9 cellular contexts compared by ENCODE assay signal in genomic region chr20:43667341-43668132, GRCh38. TPM values are rescaled to one million over a fixed set of nuclear protein-coding genes. Genes with fewer than 3 reads are reported as not detected.
A peak's percentile ranks its signal among the peaks of the same experiment; 100 is the strongest.
DNase-seq lines count a peak whose midpoint lies in the region; ATAC-seq, FAIRE-seq and TF ChIP-seq lines count a peak whose summit lies in the region.
"Had no signal": no experiment of that assay in that cellular context is flagged by ENCODE, and none has a peak within 500 bp of the region (broad histone marks: within the 10 kb centered on the region; RNA-seq: fewer than 3 reads in every experiment).

No MANE protein-coding gene starts in this region.

- H3K27ac Mint-ChIP-seq in naive B cell: peak overlapping the region; percentile 66 to 97 (median 91)

- peak overlapping the region; percentile 77 for H3K27ac ChIP-seq in HEK293 (ENCODE audit: extremely low read depth, low read depth, low read length)
- peak overlapping the region; percentile 87 for H3K27ac ChIP-seq in K562 (ENCODE audit: extremely low read depth, low read depth, low read length)

- peaks cover 42% of the 10 kb centered on the region for H3K79me2 ChIP-seq in K562 (ENCODE audit: control insufficient read depth, insufficient read depth, low read length)

- TF ChIP-seq EP300 in K562 (IDR thresholded peaks at IDR 0.05; ENCODE audit: low read length): no peak

- TF ChIP-seq CTCF in HEK293 (tag by site-specific recombination; IDR thresholded peaks at IDR 0.05) (peak; percentile 42), K562 (IDR thresholded peaks at IDR 0.05 in 2 of 3, conservative IDR thresholded peaks at IDR 0.05 in 1 of 3; ENCODE audit: insufficient read depth in 2 of 3, low read depth in 1 of 3, low read length in 3 of 3) (no peak)

- peak overlapping the region; percentile 87 for H3K4me2 ChIP-seq in K562 (ENCODE audit: insufficient read depth, low read length)

- peaks cover 11% of the 10 kb centered on the region; the same call in 1 of the 2 replicates for H4K20me1 ChIP-seq in K562 (replicated peaks; ENCODE audit: control insufficient read depth, insufficient read depth, low read length)

- TF ChIP-seq RAD21 in K562 (CRISPR knock-in tag; conservative IDR thresholded peaks at IDR 0.05 in 1 of 2, IDR thresholded peaks at IDR 0.05 in 1 of 2): no peak

- H3K27me3 Mint-ChIP-seq in naive B cell: no peaks in the 10 kb centered on the region

- intact Hi-C loops in K562 (cut with micrococcal nuclease): no loop called here

- H3K36me3 Mint-ChIP-seq in naive B cell: no peaks in the 10 kb centered on the region

- CTCF ChIA-PET in HEK293 (lab: Yijun Ruan, JAX): interaction anchor here (0.9 to 1.3 kb wide), 2 partner anchors 24 to 219 kb away, joined by 3 read pairs; no protein-coding TSS in a partner anchor
- CTCF ChIA-PET in K562 (lab: Yijun Ruan, JAX; ENCODE audit: low intra/inter-chr PET ratio): no interaction called here

- H3K9me1 ChIP-seq in K562 (ENCODE audit: control insufficient read depth, insufficient read depth, low read length): no peaks in the 10 kb centered on the region

- TF ChIP-seq POLR2A in K562 (conservative IDR thresholded peaks at IDR 0.05): no peak

- peak; percentile 61 for DNase-seq in activated effector memory CD4-positive, alpha-beta T cell treated with anti-CD3 and anti-CD28 coated beads, Interleukin-2, amount 50 U/mL, for 16 hours
- DNase-seq in activated effector memory CD4-positive, alpha-beta T cell treated with Interleukin-2 at 50 U/mL for 16 hours: no peak
- peak; percentile 42 for DNase-seq in NCI-H1436 treated with DMSO at 0.1 percent for 48 hours (lab: John Stamatoyannopoulos, UW)
- DNase-seq in K562 (ENCODE audit: extremely low read depth in 1 of 4, low spot score in 3 of 4): peak; percentile 59 to 78 (median 73)
- peak; percentile 79 for DNase-seq in naive B cell
- DNase-seq in NCI-H510A treated with DMSO at 0.1 percent for 48 hours (lab: John Stamatoyannopoulos, UW): no peak
- DNase-seq in Ammon's horn (ENCODE audit: low spot score): no peak

- BruUV-seq in K562 (replicated peaks; lab: Mats Ljungman, UMichigan): TSS peak; percentile 59

- peak overlapping the region; percentile 87 to 94 for H3K9ac ChIP-seq in K562 (ENCODE audit: insufficient read depth in 1 of 2, low read depth in 2 of 2, low read length in 2 of 2)

- no peaks in the 10 kb centered on the region for H3K4me1 ChIP-seq in HEK293 (ENCODE audit: control insufficient read depth, insufficient read depth, low read length)
- peaks cover 18 to 35% of the 10 kb centered on the region in 2 experiments for H3K4me1 ChIP-seq in K562 (replicated peaks in 1 of 2; ENCODE audit: control insufficient read depth in 2 of 2, insufficient read depth in 2 of 2, low read length in 2 of 2)

- peaks cover 0 to 45% (median 5%) of the 10 kb centered on the region in 3 donors for H3K4me1 Mint-ChIP-seq in naive B cell

- POLR2A ChIA-PET in HEK293 (lab: Yijun Ruan, JAX) (interaction anchor here (0.6 to 1.4 kb wide), 7 partner anchors 14 to 423 kb away, joined by 3 to 9 read pairs (median 4); partner anchors contain the start of genes IFT52 and L3MBTL1), K562 (lab: Yijun Ruan, JAX) (interaction anchor here (0.6 to 1.9 kb wide), 14 partner anchors 10 to 210 kb away, joined by 3 to 9 read pairs (median 3); no protein-coding TSS in a partner anchor)

- peak; percentile 35 for FAIRE-seq in K562 (lab: Jason Lieb, UNC)
- FAIRE-seq: islet of Langerhans had no signal

- no peaks in the 10 kb centered on the region for H3K9me3 Mint-ChIP-seq in naive B cell

- H3K9me3 ChIP-seq in HEK293 (ENCODE audit: control insufficient read depth, insufficient read depth, low read depth, low read length) (no peaks in the 10 kb centered on the region), K562 (replicated peaks; ENCODE audit: control insufficient read depth, insufficient read depth, low read depth, low read length) (no peaks in the 10 kb centered on the region)

- H3K4me3 ChIP-seq in HEK293 (ENCODE audit: low read depth, low read length): peak overlapping the region; percentile 80
- H3K4me3 ChIP-seq in K562: peak overlapping the region; percentile 79

- in situ Hi-C loops in K562 (cut with MboI): no loop called here

- H3K4me3 Mint-ChIP-seq in naive B cell: peak overlapping the region; percentile 57 to 94 (median 77)

- WGBS in K562 (ENCODE audit: insufficient coverage, low coverage, missing lambda C conversion rate): 5% methylated on average over 26 of the region's 34 CpGs

- ATAC-seq in K562: peak; percentile 66
- peak; percentile 3 to 13 for ATAC-seq in naive B cell (ENCODE audit: low read depth in 2 of 2)

- peak overlapping the region; percentile 63 for H2AFZ ChIP-seq in K562 (ENCODE audit: low read depth, low read length)

- H3K36me3 ChIP-seq in HEK293 (ENCODE audit: control insufficient read depth in 2 of 2, insufficient read depth in 1 of 2, low read length in 2 of 2) (peaks cover 8 to 32% of the 10 kb centered on the region in 2 experiments; a peak in 2 of 3 replicates), K562 (ENCODE audit: control insufficient read depth, insufficient read depth, low read length) (peaks cover 32% of the 10 kb centered on the region; the same call in 2 of the 3 replicates)

- H3K27me3 ChIP-seq in K562 (ENCODE audit: control insufficient read depth in 2 of 2, insufficient read depth in 2 of 2, low read length in 2 of 2): no peaks in the 10 kb centered on the region

TF ChIP-seq in K562, 482 proteins besides CTCF, POLR2A, EP300 and RAD21 (continues in another document):
- no peak for TF ChIP-seq SAP30 (IDR thresholded peaks at IDR 0.05; ENCODE audit: borderline replicate concordance, insufficient read depth, low read depth, low read length, poor library complexity, severe bottlenecking)
- TF ChIP-seq ATF2 (CRISPR knock-in tag; IDR thresholded peaks at IDR 0.05): peak; percentile 41; the same call in 1 of the 2 replicates
- TF ChIP-seq HDAC3 (IDR thresholded peaks at IDR 0.05; ENCODE audit: borderline replicate concordance, partially characterized antibody): no peak
- no peak for TF ChIP-seq NFE2L1 (tag; IDR thresholded peaks at IDR 0.05; ENCODE audit: borderline replicate concordance, low read depth)
- no peak for TF ChIP-seq SLC30A9 (CRISPR knock-in tag; IDR thresholded peaks at IDR 0.05)
- TF ChIP-seq KAT2B (IDR thresholded peaks at IDR 0.05; ENCODE audit: low read depth, low read length): no peak

RNA-seq across cellular contexts. Expression of gene MYBL2, which starts 0.6 kb away (rescaled TPM):
- total RNA-seq in K562 (2011; cell fraction: chromatin; rRNA removed; ENCODE audit: low replicate concordance): 25.5 and 54.2 TPM in 2 replicates
- total RNA-seq in K562 (2011; cell fraction: nucleolus; rRNA removed): 28.0 and 31.8 TPM in 2 replicates
- total RNA-seq in K562 (2011; cell fraction: nucleoplasm; rRNA removed): 22.6 and 26.3 TPM in 2 replicates
- total RNA-seq in K562 (2014; rRNA removed) (111 and 154 TPM in 2 replicates), K562 (2014; rRNA removed; fragmentation: Illumina TruSeq; extraction: Trizol) (26.2 and 31.1 TPM in 2 replicates), K562 (2015; rRNA removed; fragmentation: Illumina TruSeq; extraction: Trizol) (52.5 and 53.6 TPM in 2 replicates), K562 (2021) (161 and 169 TPM in 2 replicates)
- polyA plus RNA-seq in K562 (2011; rRNA removed) (27.6 and 33.8 TPM in 2 replicates), K562 (2014; fragmentation: Illumina TruSeq; extraction: Trizol) (141 and 149 TPM in 2 replicates), K562 (2014; fragmentation: Nextera tagmentation; extraction: Ambion mirVana) (1 to 10 TPM; 4.4 to 6.3 TPM), K562 (2014; rRNA removed) (62.1 and 80.2 TPM in 2 replicates), naive B cell (ENCODE audit: low read depth in 6 of 6) (10 to 100 TPM in 3 of 6 donors, 1 to 10 TPM in 3; 2.3 to 65.0 (median 26.6) TPM)
- polyA plus RNA-seq in K562 (2011; cell fraction: cytosol; rRNA removed): 39.0 and 57.5 TPM in 2 replicates
- polyA plus RNA-seq in K562 (2011; cell fraction: nucleus; rRNA removed): 29.2 and 49.4 TPM in 2 replicates
- polyA plus RNA-seq in K562 (2012): 113 and 131 TPM in 2 replicates
- polyA minus RNA-seq in K562 (2011; rRNA and poly(A)+ RNA removed): 27.8 and 34.3 TPM in 2 replicates
- 57.3 and 64.6 TPM in 2 replicates for polyA minus RNA-seq in K562 (2011; cell fraction: cytosol; rRNA and poly(A)+ RNA removed)
- 12.4 and 15.3 TPM in 2 replicates for polyA minus RNA-seq in K562 (2011; cell fraction: nucleus; rRNA and poly(A)+ RNA removed)

RNA-seq across cellular contexts. Expression of gene GTSF1L, which starts 59.3 kb away (rescaled TPM):
- not detected in 2 replicates for total RNA-seq in K562 (2011; cell fraction: chromatin; rRNA removed; ENCODE audit: low replicate concordance)
- total RNA-seq in K562 (2011; cell fraction: nucleolus; rRNA removed): not detected in 2 replicates
- total RNA-seq in K562 (2011; cell fraction: nucleoplasm; rRNA removed): not detected in 2 replicates
- total RNA-seq in K562 (2014; rRNA removed): not detected in 2 replicates
- total RNA-seq in K562 (2014; rRNA removed; fragmentation: Illumina TruSeq; extraction: Trizol): not detected in 2 replicates
- total RNA-seq in K562 (2015; rRNA removed; fragmentation: Illumina TruSeq; extraction: Trizol): not detected in 2 replicates
- not detected in 2 replicates for total RNA-seq in K562 (2021)
- not detected in 2 replicates for polyA plus RNA-seq in K562 (2011; rRNA removed)
- polyA plus RNA-seq in K562 (2011; cell fraction: cytosol; rRNA removed): not detected in 2 replicates
- not detected in 2 replicates for polyA plus RNA-seq in K562 (2011; cell fraction: nucleus; rRNA removed)
- not detected in 2 replicates for polyA plus RNA-seq in K562 (2012)
- polyA plus RNA-seq in K562 (2014; fragmentation: Illumina TruSeq; extraction: Trizol): not detected in 2 replicates
- not detected for polyA plus RNA-seq in K562 (2014; fragmentation: Nextera tagmentation; extraction: Ambion mirVana)
- polyA plus RNA-seq in K562 (2014; rRNA removed): not detected in 2 replicates
- polyA minus RNA-seq in K562 (2011; rRNA and poly(A)+ RNA removed): not detected in 2 replicates
- polyA minus RNA-seq in K562 (2011; cell fraction: cytosol; rRNA and poly(A)+ RNA removed): not detected in 2 replicates
- not detected in 2 replicates for polyA minus RNA-seq in K562 (2011; cell fraction: nucleus; rRNA and poly(A)+ RNA removed)
- under 1 TPM in 2 of 6 donors, not detected in 4; 0.81 to 0.96 TPM for polyA plus RNA-seq in naive B cell (ENCODE audit: low read depth in 6 of 6)

Comparison
In these comparisons a context has a peak if more than half of its experiments do, and no peak if none do; other contexts are left out.
1. DNase-seq: peak in activated effector memory CD4-positive, alpha-beta T cell treated with anti-CD3 and anti-CD28 coated beads, Interleukin-2, amount 50 U/mL, for 16 hours (single experiment), NCI-H1436 treated with DMSO at 0.1 percent for 48 hours (single experiment), K562 (4 of 4) and naive B cell (single experiment); none in activated effector memory CD4-positive, alpha-beta T cell treated with Interleukin-2 at 50 U/mL for 16 hours (single experiment), NCI-H510A treated with DMSO at 0.1 percent for 48 hours (single experiment) and Ammon's horn (single experiment).